In genomic region chr20:23477223-23477622, GRCh38 we compare ENCODE assay signal across 33 cellular contexts. TPM values are rescaled to one million over a fixed set of nuclear protein-coding genes. Genes with fewer than 3 reads are reported as not detected.
"Had no signal": no experiment of that assay in that cellular context is flagged by ENCODE, and none has a peak within 500 bp of the region (broad histone marks: within the 10 kb centered on the region; RNA-seq: fewer than 3 reads in every experiment).

No MANE protein-coding gene starts in this region.

- H3K9ac ChIP-seq: KMS-11 had no signal

- H3K4me2 ChIP-seq: KMS-11 had no signal

- DNase-seq: activated CD4-positive, alpha-beta T cell treated with anti-CD3 and anti-CD28 coated beads for 36 hours; activated CD4-positive, alpha-beta T cell treated with anti-CD3 and anti-CD28 coated beads, Interleukin-2, amount 10 ng/mL, durations not matched to agents 7 days and 5 days; activated CD4-positive, alpha-beta T cell treated with anti-CD3 and anti-CD28 coated beads, Interleukin-2, amount 50 U/mL, for 48 hours; activated CD8-positive, alpha-beta T cell treated with anti-CD3 and anti-CD28 coated beads, Interleukin-2, amount 10 ng/mL, durations not matched to agents 7 days and 5 days; activated gamma-delta T cell treated with Interleukin-2 at 50 U/mL for 16 hours; activated naive CD4-positive, alpha-beta T cell treated with anti-CD3 and anti-CD28 coated beads, Interleukin-2, amount 10 ng/mL, durations not matched to agents 7 days and 5 days; activated naive CD8-positive, alpha-beta T cell treated with anti-CD3 and anti-CD28 coated beads, Interleukin-2, amount 50 U/mL, for 24 hours; activated T-cell treated with anti-CD3 and anti-CD28 coated beads for 4 hours; activated T-cell treated with anti-CD3 and anti-CD28 coated beads, Interleukin-2, amount 50 U/mL, for 4 hours; anterior cingulate cortex; central memory CD4-positive, alpha-beta T cell; MM.1S; MV-4-11; NCI-H1092; NCI-H146; NCI-H187; NCI-H2029 treated with DMSO at 0.1 percent for 48 hours; NCI-H2107; NCI-H2171; NCI-H446 treated with DMSO at 0.1 percent for 48 hours; NCI-H524; SIG-M5; T-helper 1 cell; T-helper 2 cell; T-helper 9 cell had no signal

- ATAC-seq: activated CD4-positive, alpha-beta T cell treated with anti-CD3 and anti-CD28 coated beads for 36 hours; activated CD4-positive, CD25-positive, alpha-beta regulatory T cell treated with anti-CD3 and anti-CD28 coated beads, Interleukin-2, amount 50 U/mL, for 24 hours; activated CD8-positive, alpha-beta T cell treated with anti-CD3 and anti-CD28 coated beads, Interleukin-2, amount 10 ng/mL, durations not matched to agents 7 days and 5 days; activated naive CD8-positive, alpha-beta T cell treated with anti-CD3 and anti-CD28 coated beads, Interleukin-2, amount 50 U/mL, for 24 hours; activated T-cell treated with anti-CD3 and anti-CD28 coated beads, Interleukin-2, amount 50 U/mL, for 4 hours; Panc1; SK-N-SH treated with all-trans-retinoic acid at 6 μM for 48 hours had no signal

- H3K27ac ChIP-seq: KMS-11 had no signal

RNA-seq across cellular contexts. Expression of gene CST8, which starts 13.7 kb away (rescaled TPM):
- total RNA-seq: activated CD4-positive, alpha-beta T cell treated with anti-CD3 and anti-CD28 coated beads for 36 hours; activated CD4-positive, alpha-beta T cell treated with anti-CD3 and anti-CD28 coated beads, Interleukin-2, amount 10 ng/mL, durations not matched to agents 7 days and 5 days; activated CD8-positive, alpha-beta T cell treated with anti-CD3 and anti-CD28 coated beads, Interleukin-2, amount 10 ng/mL, durations not matched to agents 7 days and 5 days; activated T-cell treated with anti-CD3 and anti-CD28 coated beads, Interleukin-2, amount 50 U/mL, for 4 hours; activated T-helper 1 cell treated with anti-CD3 and anti-CD28 coated beads, Interleukin-12 subunit alpha, Interleukin-12 subunit beta, Interleukin-2, Interleukin-4 antibody, amounts not matched to agents 30 ng/mL and 10 ng/mL and 1 ng/mL, durations not matched to agents 14 hours and 24 hours and 36 hours; LHCN-M2; RPMI7951; SK-MEL-5 had no signal

RNA-seq across cellular contexts. Expression of gene CST11, which starts 24.5 kb away (rescaled TPM):
- total RNA-seq: activated CD4-positive, alpha-beta T cell treated with anti-CD3 and anti-CD28 coated beads for 36 hours; activated CD4-positive, alpha-beta T cell treated with anti-CD3 and anti-CD28 coated beads, Interleukin-2, amount 10 ng/mL, durations not matched to agents 7 days and 5 days; activated CD8-positive, alpha-beta T cell treated with anti-CD3 and anti-CD28 coated beads, Interleukin-2, amount 10 ng/mL, durations not matched to agents 7 days and 5 days; activated T-cell treated with anti-CD3 and anti-CD28 coated beads, Interleukin-2, amount 50 U/mL, for 4 hours; activated T-helper 1 cell treated with anti-CD3 and anti-CD28 coated beads, Interleukin-12 subunit alpha, Interleukin-12 subunit beta, Interleukin-2, Interleukin-4 antibody, amounts not matched to agents 30 ng/mL and 10 ng/mL and 1 ng/mL, durations not matched to agents 14 hours and 24 hours and 36 hours; LHCN-M2; RPMI7951; SK-MEL-5 had no signal

RNA-seq across cellular contexts. Expression of gene CSTL1, which starts 37.7 kb away (rescaled TPM):
- total RNA-seq: activated CD4-positive, alpha-beta T cell treated with anti-CD3 and anti-CD28 coated beads for 36 hours; activated CD4-positive, alpha-beta T cell treated with anti-CD3 and anti-CD28 coated beads, Interleukin-2, amount 10 ng/mL, durations not matched to agents 7 days and 5 days; activated CD8-positive, alpha-beta T cell treated with anti-CD3 and anti-CD28 coated beads, Interleukin-2, amount 10 ng/mL, durations not matched to agents 7 days and 5 days; activated T-cell treated with anti-CD3 and anti-CD28 coated beads, Interleukin-2, amount 50 U/mL, for 4 hours; activated T-helper 1 cell treated with anti-CD3 and anti-CD28 coated beads, Interleukin-12 subunit alpha, Interleukin-12 subunit beta, Interleukin-2, Interleukin-4 antibody, amounts not matched to agents 30 ng/mL and 10 ng/mL and 1 ng/mL, durations not matched to agents 14 hours and 24 hours and 36 hours; LHCN-M2; RPMI7951; SK-MEL-5 had no signal
